In the genomic region with DNA sequence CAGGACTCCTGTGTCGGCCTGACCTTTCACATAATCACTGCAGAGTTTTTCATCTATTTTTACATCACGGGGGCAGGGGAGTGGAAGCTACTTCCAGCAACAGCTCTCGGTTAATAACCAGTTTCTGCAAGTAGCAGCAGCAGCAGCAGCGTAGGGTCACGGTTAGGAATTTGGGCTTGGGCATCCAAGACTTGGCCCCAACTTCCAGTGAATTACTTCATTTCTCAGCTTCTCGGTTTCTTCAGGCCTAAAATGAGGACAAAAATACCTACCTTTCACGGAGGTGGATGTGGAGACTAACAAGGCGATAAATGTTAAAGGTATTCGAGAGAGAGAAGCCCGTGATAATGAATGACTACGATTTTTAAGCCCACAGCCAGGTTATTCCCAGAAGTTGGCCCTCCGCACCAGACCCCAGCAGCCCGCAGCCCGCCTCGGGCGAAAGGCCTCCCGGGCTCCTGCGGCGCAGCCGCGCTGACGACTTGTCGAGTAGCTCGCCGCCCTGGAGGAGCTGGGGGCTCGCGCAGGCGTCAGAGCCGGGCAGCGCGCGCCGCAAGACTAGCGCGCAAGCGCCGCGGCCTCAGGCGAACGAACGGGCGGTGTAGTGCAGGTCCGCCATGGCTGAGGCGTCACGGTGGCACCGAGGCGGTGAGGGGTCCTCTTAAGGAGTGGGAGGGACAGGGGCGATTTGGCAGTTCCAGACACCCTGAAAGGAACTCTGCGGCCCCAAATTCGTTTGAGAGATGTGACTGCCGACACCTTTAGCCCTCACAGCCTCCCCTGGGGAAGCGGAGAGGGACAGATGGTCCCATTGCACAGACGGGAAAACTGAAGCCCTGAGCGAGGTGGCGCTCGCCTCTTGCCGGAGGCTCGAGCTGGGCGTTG, we compare ENCODE assay signal across 1 cellular context.
TF ChIP-seq lines count a peak whose summit lies in the region.

PKD2L2 (plus strand) TSS at position 583 of the 885 bp plus-strand sequence; CDS start at position 618, 35 bp downstream.

TF ChIP-seq in HepG2, 621 proteins besides CTCF, POLR2A, EP300 and RAD21:
- TF ChIP-seq KDM2A (CRISPR knock-in tag; IDR thresholded peaks at IDR 0.05; ENCODE audit: borderline replicate concordance, low read depth) (no peak), ZNF747 (CRISPR knock-in tag; IDR thresholded peaks at IDR 0.05; ENCODE audit: borderline replicate concordance) (no peak), ZNF629 (CRISPR knock-in tag; conservative IDR thresholded peaks at IDR 0.05) (peak; percentile 69), ZNF850 (CRISPR knock-in tag; conservative IDR thresholded peaks at IDR 0.05) (no peak), PHF8 (CRISPR knock-in tag; IDR thresholded peaks at IDR 0.05) (no peak), ZNF224 (CRISPR knock-in tag; IDR thresholded peaks at IDR 0.05) (no peak), KLF13 (CRISPR knock-in tag; IDR thresholded peaks at IDR 0.05) (no peak), GFI1 (CRISPR knock-in tag; IDR thresholded peaks at IDR 0.05; ENCODE audit: borderline replicate concordance) (no peak), ZNF776 (CRISPR knock-in tag; IDR thresholded peaks at IDR 0.05) (no peak)
